ENCODE assay signal across 9 cellular contexts in the genomic region with DNA sequence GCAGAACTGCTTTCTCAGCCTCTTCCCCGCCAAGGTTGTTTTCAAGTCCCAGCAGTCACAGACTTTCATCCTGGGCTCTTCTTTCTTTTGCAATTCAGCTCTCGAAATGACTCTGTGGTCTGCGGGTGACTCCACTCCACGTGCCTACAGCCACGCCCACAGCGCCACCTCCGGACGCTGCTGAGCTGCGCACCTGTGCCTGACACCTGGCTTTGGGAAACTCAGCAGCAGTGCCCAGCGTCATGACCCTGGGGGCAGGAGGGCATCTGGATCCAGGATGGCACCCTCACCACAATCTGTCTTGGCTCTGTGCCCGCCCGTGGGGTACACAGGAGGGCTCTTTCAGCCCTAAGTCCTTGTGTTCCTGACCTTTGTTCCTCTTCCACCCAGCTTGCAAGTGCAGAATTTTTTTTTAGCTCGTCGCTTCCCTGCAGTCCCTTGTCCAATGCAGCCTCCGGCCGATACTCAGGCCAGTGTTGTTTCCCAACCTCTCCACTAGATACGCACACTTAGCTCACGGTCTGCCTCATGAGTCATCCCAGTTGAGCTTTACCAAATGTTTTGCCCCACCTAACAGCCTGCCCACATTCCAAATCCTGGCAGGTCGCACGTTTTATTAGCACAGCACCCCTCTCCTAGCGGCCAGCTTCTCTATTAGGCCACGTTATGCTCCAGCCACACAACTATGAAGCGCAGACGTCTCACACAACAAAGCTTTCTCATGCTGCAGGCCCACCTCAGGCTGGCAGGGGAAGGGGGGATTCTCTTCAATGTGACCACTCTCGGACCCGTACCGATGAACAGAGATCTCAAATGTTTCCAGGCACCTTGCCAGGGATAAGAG. TPM values are rescaled to one million over a fixed set of nuclear protein-coding genes. Genes with fewer than 3 reads are reported as not detected.
DNase-seq lines count a peak whose midpoint lies in the region; ATAC-seq and TF ChIP-seq lines count a peak whose summit lies in the region.
"Had no signal": no experiment of that assay in that cellular context is flagged by ENCODE, and none has a peak within 500 bp of the region (broad histone marks: within the 10 kb centered on the region; RNA-seq: fewer than 3 reads in every experiment).

No MANE protein-coding gene starts in this region.

- H3K36me3 Mint-ChIP-seq in naive thymus-derived CD4-positive, alpha-beta T cell, result peaks cover 0 to 18% (median 16%) of the 10 kb centered on the region in 5 donors

- intact Hi-C loops in naive thymus-derived CD4-positive, alpha-beta T cell (cut with micrococcal nuclease), result loop anchor here in 1 of 2 donors (1.0 to 2.0 kb wide), 3 partner anchors 14 to 65 kb away; no protein-coding TSS in a partner anchor
- intact Hi-C loops in upper lobe of right lung (cut with DNase I), result no loop called here

- H3K27ac ChIP-seq in naive thymus-derived CD4-positive, alpha-beta T cell (ENCODE audit: low read depth, low read length), result peak overlapping the region; percentile 33
- peak overlapping the region; percentile 82 for H3K27ac ChIP-seq in upper lobe of right lung
- H3K27ac ChIP-seq: VCaP had no signal

- H3K4me1 Mint-ChIP-seq in naive thymus-derived CD4-positive, alpha-beta T cell, result peaks cover 33 to 62% (median 48%) of the 10 kb centered on the region in 7 donors

- TF ChIP-seq CTCF in GM10248 (IDR thresholded peaks at IDR 0.05; ENCODE audit: control extremely low read depth, extremely low read depth, low read depth, missing control alignments), result peak; percentile 34
- TF ChIP-seq CTCF in choroid plexus epithelial cell (conservative IDR thresholded peaks at IDR 0.05; ENCODE audit: low read depth, low read length), result peak; percentile 6
- peak; percentile 55 for TF ChIP-seq CTCF in upper lobe of right lung (IDR thresholded peaks at IDR 0.05)

- peaks cover 19 to 22% of the 10 kb centered on the region in 2 donors for H3K4me1 ChIP-seq in naive thymus-derived CD4-positive, alpha-beta T cell (ENCODE audit: control insufficient read depth in 2 of 2, insufficient read depth in 2 of 2, low read length in 2 of 2)
- peaks cover 32% of the 10 kb centered on the region for H3K4me1 ChIP-seq in upper lobe of right lung

- no peaks in the 10 kb centered on the region for H3K9me3 ChIP-seq in naive thymus-derived CD4-positive, alpha-beta T cell (ENCODE audit: control insufficient read depth in 2 of 3, low read length in 3 of 3)
- H3K9me3 ChIP-seq in upper lobe of right lung, result no peaks in the 10 kb centered on the region

- peaks cover 2 to 40% (median 7%) of the 10 kb centered on the region in 3 experiments for H3K36me3 ChIP-seq in naive thymus-derived CD4-positive, alpha-beta T cell (ENCODE audit: control insufficient read depth in 2 of 3, insufficient read depth in 3 of 3, low read length in 3 of 3)
- H3K36me3 ChIP-seq in upper lobe of right lung, result peaks cover 32% of the 10 kb centered on the region

- ATAC-seq in activated CD4-positive, CD25-positive, alpha-beta regulatory T cell treated with anti-CD3 and anti-CD28 coated beads, Interleukin-2, amount 50 U/mL, for 24 hours, result peak; percentile 92
- peak; percentile 91 for ATAC-seq in naive thymus-derived CD4-positive, alpha-beta T cell
- peak; percentile 86 for ATAC-seq in upper lobe of right lung

- POLR2A ChIA-PET in GM10248 (lab: Yijun Ruan, JAX), result no interaction called here
- POLR2A ChIA-PET in naive thymus-derived CD4-positive, alpha-beta T cell (lab: Charles Lee), result interaction anchor here (0.5 to 11.2 kb wide), 7 partner anchors 8 to 66 kb away, joined by 3 to 264 read pairs (median 7); a partner anchor contains a TSS

- H3K27me3 Mint-ChIP-seq in naive thymus-derived CD4-positive, alpha-beta T cell, result no peaks in the 10 kb centered on the region

- H3K9me3 Mint-ChIP-seq in naive thymus-derived CD4-positive, alpha-beta T cell, result peaks cover 0 to 5% (median 0%) of the 10 kb centered on the region in 11 donors

- H3K27ac Mint-ChIP-seq in naive thymus-derived CD4-positive, alpha-beta T cell, result peak overlapping the region; percentile 36 to 87 (median 78)

- peak; percentile 76 for DNase-seq in GM10248 (ENCODE audit: extremely low spot score)
- DNase-seq in LHCN-M2 (ENCODE audit: low read depth), result peak; percentile 89
- peak; percentile 87 for DNase-seq in choroid plexus epithelial cell (ENCODE audit: low read depth)
- peak; percentile 52 to 81 (median 67) for DNase-seq in naive thymus-derived CD4-positive, alpha-beta T cell
- peak; percentile 92 for DNase-seq in upper lobe of right lung
- no peak for DNase-seq in GDM1 (lab: John Stamatoyannopoulos, UW)
- DNase-seq in hippocampal formation (lab: John Stamatoyannopoulos, UW), result no peak

- no peak overlapping the region for H3K4me3 ChIP-seq in choroid plexus epithelial cell (ENCODE audit: low read depth, low read length)
- H3K4me3 ChIP-seq in naive thymus-derived CD4-positive, alpha-beta T cell (ENCODE audit: low read length), result no peak overlapping the region
- no peak overlapping the region for H3K4me3 ChIP-seq in upper lobe of right lung

- H3K4me3 Mint-ChIP-seq in naive thymus-derived CD4-positive, alpha-beta T cell, result peak overlapping the region in 9 of 10 donors; percentile 9 to 58 (median 45)

- CTCF ChIA-PET in GM10248 (lab: Yijun Ruan, JAX), result interaction anchor here (0.8 to 6.6 kb wide), 6 partner anchors 9 to 66 kb away, joined by 3 to 86 read pairs (median 8); a partner anchor contains a TSS
- CTCF ChIA-PET in naive thymus-derived CD4-positive, alpha-beta T cell (lab: Charles Lee), result interaction anchor here (1.3 to 2.0 kb wide), 4 partner anchors 14 to 66 kb away, joined by 3 to 18 read pairs (median 8); no protein-coding TSS in a partner anchor

- H3K27me3 ChIP-seq in naive thymus-derived CD4-positive, alpha-beta T cell (ENCODE audit: control insufficient read depth in 2 of 2, insufficient read depth in 2 of 2, low read length in 2 of 2), result no peaks in the 10 kb centered on the region
- no peaks in the 10 kb centered on the region for H3K27me3 ChIP-seq in upper lobe of right lung

RNA-seq across cellular contexts. Expression of a gene that starts 6.5 kb away (rescaled TPM):
- total RNA-seq in LHCN-M2 (2014; rRNA removed), result 20.5 and 23.1 TPM in 2 replicates
- polyA plus RNA-seq in LHCN-M2 (2012), result 8.7 TPM
- 10 to 100 TPM; 54.1 to 74.8 (median 64.5) TPM for total RNA-seq in naive thymus-derived CD4-positive, alpha-beta T cell
- polyA plus RNA-seq in naive thymus-derived CD4-positive, alpha-beta T cell, result 10 to 100 TPM in 1 of 2 donors, 1 to 10 TPM in 1; 8.4 to 14.1 TPM
- 31.8 TPM for total RNA-seq in upper lobe of right lung

RNA-seq across cellular contexts. Expression of a gene that starts 11.7 kb away (rescaled TPM):
- total RNA-seq in LHCN-M2 (2014; rRNA removed) (13.6 and 16.7 TPM in 2 replicates), upper lobe of right lung (88.6 TPM)
- 33.1 TPM for polyA plus RNA-seq in LHCN-M2 (2012)
- 100 to 1,000 TPM in 4 of 5 experiments, 10 to 100 TPM in 1; 78.5 to 126 (median 112) TPM for total RNA-seq in naive thymus-derived CD4-positive, alpha-beta T cell
- polyA plus RNA-seq in naive thymus-derived CD4-positive, alpha-beta T cell, result 10 to 100 TPM; 23.0 to 51.2 TPM

RNA-seq across cellular contexts. Expression of a gene that starts 19.8 kb away (rescaled TPM):
- total RNA-seq in LHCN-M2 (2014; rRNA removed), result 6.1 and 6.4 TPM in 2 replicates
- 7.2 TPM for polyA plus RNA-seq in LHCN-M2 (2012)
- total RNA-seq in naive thymus-derived CD4-positive, alpha-beta T cell, result 10 to 100 TPM; 11.1 to 19.5 (median 14.7) TPM
- 10 to 100 TPM; 17.8 to 30.1 TPM for polyA plus RNA-seq in naive thymus-derived CD4-positive, alpha-beta T cell
- total RNA-seq in upper lobe of right lung, result 5.3 TPM

RNA-seq across cellular contexts. Expression of a gene that starts 22.2 kb away (rescaled TPM):
- total RNA-seq in LHCN-M2 (2014; rRNA removed) (7.8 and 8.2 TPM in 2 replicates), upper lobe of right lung (19.3 TPM)
- polyA plus RNA-seq in LHCN-M2 (2012), result 5.3 TPM
- 10 to 100 TPM; 33.7 to 83.4 (median 49.2) TPM for total RNA-seq in naive thymus-derived CD4-positive, alpha-beta T cell
- 10 to 100 TPM in 1 of 2 donors, 1 to 10 TPM in 1; 7.7 to 17.5 TPM for polyA plus RNA-seq in naive thymus-derived CD4-positive, alpha-beta T cell

RNA-seq across cellular contexts. Expression of a gene that starts 45.3 kb away (rescaled TPM):
- 0.11 and 1.0 TPM in 2 replicates for total RNA-seq in LHCN-M2 (2014; rRNA removed)
- 0.16 TPM for polyA plus RNA-seq in LHCN-M2 (2012)
- 10 to 100 TPM in 3 of 5 experiments, 1 to 10 TPM in 2; 7.1 to 19.0 (median 10.2) TPM for total RNA-seq in naive thymus-derived CD4-positive, alpha-beta T cell
- 1 to 10 TPM in 1 of 2 donors, under 1 TPM in 1; 0.20 to 1.0 TPM for polyA plus RNA-seq in naive thymus-derived CD4-positive, alpha-beta T cell
- 3.4 TPM for total RNA-seq in upper lobe of right lung

Comparison
In these comparisons a context has a peak if more than half of its experiments do, and no peak if none do; other contexts are left out.
1. DNase-seq: peak in GM10248 (single experiment), LHCN-M2 (single experiment), choroid plexus epithelial cell (single experiment), naive thymus-derived CD4-positive, alpha-beta T cell (9 of 9) and upper lobe of right lung (single experiment); none in GDM1 (single experiment) and hippocampal formation (0 of 2).
2. Peak in every context shown above with its lines, with median percentiles within 50 percentile points of each other: CTCF ChIP-seq and ATAC-seq.